ENCODE assay signal across 14 cellular contexts in genomic region chr3:133570937-133571320, GRCh38. TPM values are rescaled to one million over a fixed set of nuclear protein-coding genes. Genes with fewer than 3 reads are reported as not detected.
DNase-seq lines count a peak whose midpoint lies in the region; ATAC-seq, FAIRE-seq and TF ChIP-seq lines count a peak whose summit lies in the region.
"Had no signal": no experiment of that assay in that cellular context is flagged by ENCODE, and none has a peak within 500 bp of the region (broad histone marks: within the 10 kb centered on the region; RNA-seq: fewer than 3 reads in every experiment).

No MANE protein-coding gene starts in this region.

- 64 to 65% methylated on average over 2 of the region's 2 CpGs for WGBS in thyroid gland, 2 donors

- peaks cover 8% of the 10 kb centered on the region for H4K20me1 ChIP-seq in keratinocyte (ENCODE audit: control insufficient read depth, extremely low read depth, insufficient read depth, low read length)

- no peak overlapping the region for H3K4me2 ChIP-seq in keratinocyte (ENCODE audit: control insufficient read depth, extremely low read depth, insufficient read depth, low read depth, low read length)

- H3K27ac ChIP-seq in ascending aorta: peak overlapping the region; percentile 78 to 83
- H3K27ac ChIP-seq in keratinocyte (ENCODE audit: control insufficient read depth, insufficient read depth, low read length): peak overlapping the region; percentile 77
- peak overlapping the region; percentile 71 to 93 (median 91) for H3K27ac ChIP-seq in thyroid gland

- no peaks in the 10 kb centered on the region for H3K9me3 Mint-ChIP-seq in activated T-cell treated with anti-CD3 and anti-CD28 coated beads, Interleukin-2, amount 50 U/mL, for 72 hours
- H3K9me3 Mint-ChIP-seq: activated CD4-positive, alpha-beta T cell treated with anti-CD3 and anti-CD28 coated beads, Interleukin-2, amount 10 ng/mL, durations not matched to agents 7 days and 5 days had no signal

- ATAC-seq in activated T-cell treated with anti-CD3 and anti-CD28 coated beads, Interleukin-2, amount 50 U/mL, for 72 hours (replicated peaks in 1 of 2): no peak

- no peak for FAIRE-seq in keratinocyte (lab: Jason Lieb, UNC)
- FAIRE-seq: frontal cortex had no signal

- peaks cover 4 to 13% of the 10 kb centered on the region in 2 donors for H3K36me3 Mint-ChIP-seq in activated T-cell treated with anti-CD3 and anti-CD28 coated beads, Interleukin-2, amount 50 U/mL, for 72 hours (ENCODE audit: insufficient read depth in 2 of 2)

- peak overlapping the region; percentile 99 for H3K27ac Mint-ChIP-seq in activated T-cell treated with anti-CD3 and anti-CD28 coated beads, Interleukin-2, amount 50 U/mL, for 72 hours

- H3K4me3 ChIP-seq in ascending aorta (no peak overlapping the region), keratinocyte (ENCODE audit: control insufficient read depth in 2 of 3, extremely low read depth in 1 of 3, insufficient read depth in 2 of 3, low read depth in 1 of 3, low read length in 3 of 3) (no peak overlapping the region), thyroid gland (replicated peaks in 1 of 3) (no peak overlapping the region)
- H3K4me3 ChIP-seq: transverse colon had no signal

- no peaks in the 10 kb centered on the region for H3K9me1 ChIP-seq in keratinocyte (ENCODE audit: control insufficient read depth, extremely low read depth, insufficient read depth, low read length)

- no peaks in the 10 kb centered on the region for H3K27me3 ChIP-seq in ascending aorta
- no peaks in the 10 kb centered on the region for H3K27me3 ChIP-seq in keratinocyte (ENCODE audit: control insufficient read depth, extremely low read depth, insufficient read depth, low read length)
- H3K27me3 ChIP-seq in thyroid gland: no peaks in the 10 kb centered on the region
- H3K27me3 ChIP-seq: transverse colon had no signal

- TF ChIP-seq CTCF in ascending aorta (IDR thresholded peaks at IDR 0.05) (no peak), keratinocyte (optimal IDR thresholded peaks at IDR 0.05 in 1 of 3, IDR thresholded peaks at IDR 0.05 in 1 of 3, conservative IDR thresholded peaks at IDR 0.05 in 1 of 3; ENCODE audit: extremely low read depth in 1 of 3, insufficient read depth in 2 of 3, low read length in 3 of 3) (no peak), thyroid gland (IDR thresholded peaks at IDR 0.05) (no peak)

- H3K79me2 ChIP-seq in keratinocyte (ENCODE audit: control insufficient read depth, insufficient read depth, low read length): peaks cover 21% of the 10 kb centered on the region

- intact Hi-C loops in ascending aorta (cut with DNase I): loop anchor here (5.0 to 10.0 kb wide), 6 partner anchors 91 to 1156 kb away; partner anchors contain the start of genes DNAJC13, TMEM108 and TOPBP1
- intact Hi-C loops in thyroid gland (cut with DNase I): loop anchor here (10.0 kb wide), 1 partner anchor 146 kb away; no protein-coding TSS in a partner anchor

- H3K36me3 ChIP-seq in ascending aorta (peaks cover 0 to 3% of the 10 kb centered on the region in 2 donors), keratinocyte (ENCODE audit: control insufficient read depth in 2 of 2, extremely low read depth in 1 of 2, insufficient read depth in 2 of 2, low read length in 2 of 2) (peaks cover 1 to 11% of the 10 kb centered on the region in 2 experiments), thyroid gland (no peaks in the 10 kb centered on the region)
- H3K36me3 ChIP-seq: transverse colon had no signal

- H3K9ac ChIP-seq in keratinocyte (ENCODE audit: control insufficient read depth, extremely low read depth, insufficient read depth, low read length): no peak overlapping the region

- H3K9me3 ChIP-seq in ascending aorta (no peaks in the 10 kb centered on the region), keratinocyte (ENCODE audit: control insufficient read depth, low read depth, low read length) (no peaks in the 10 kb centered on the region), thyroid gland (no peaks in the 10 kb centered on the region)
- H3K9me3 ChIP-seq: transverse colon had no signal

- H3K27me3 Mint-ChIP-seq in activated T-cell treated with anti-CD3 and anti-CD28 coated beads, Interleukin-2, amount 50 U/mL, for 72 hours (ENCODE audit: low read depth): no peaks in the 10 kb centered on the region
- H3K27me3 Mint-ChIP-seq: activated CD4-positive, alpha-beta T cell treated with anti-CD3 and anti-CD28 coated beads, Interleukin-2, amount 10 ng/mL, durations not matched to agents 7 days and 5 days had no signal

- no peak for DNase-seq in activated T-cell treated with anti-CD3 and anti-CD28 coated beads, Interleukin-2, amount 50 U/mL, for 72 hours
- no peak for DNase-seq in activated T-cell treated with anti-CD3 and anti-CD28 coated beads, Interleukin-2, amount 50 U/mL, for 48 hours
- DNase-seq in ascending aorta (ENCODE audit: low spot score in 2 of 2) (no peak), keratinocyte (ENCODE audit: low read depth, low spot score) (no peak), thyroid gland (peak in 1 of 2 donors; percentile 43), NK-92 (lab: John Stamatoyannopoulos, UW; ENCODE audit: unreplicated experiment) (no peak), GM03348 (ENCODE audit: low spot score) (no peak), C1 segment of cervical spinal cord (lab: John Stamatoyannopoulos, UW) (no peak)
- DNase-seq: activated CD4-positive, alpha-beta T cell treated with anti-CD3 and anti-CD28 coated beads, Interleukin-2, amount 10 ng/mL, durations not matched to agents 7 days and 5 days; NCI-H1436; OCI-M1; stimulated activated CD4-positive, alpha-beta T cell treated with anti-CD3 and anti-CD28 coated beads, Interleukin-2, amount 100 ng/mL, for 24 hours; transverse colon had no signal

- H3K4me1 Mint-ChIP-seq in activated T-cell treated with anti-CD3 and anti-CD28 coated beads, Interleukin-2, amount 50 U/mL, for 72 hours (ENCODE audit: low read depth): peaks cover 39% of the 10 kb centered on the region

- no peak overlapping the region for H2AFZ ChIP-seq in keratinocyte (ENCODE audit: control insufficient read depth, low read length)

- peak in 1 of 2 donors; percentile 37 for TF ChIP-seq POLR2A in thyroid gland (IDR thresholded peaks at IDR 0.05)

- peaks cover 15 to 31% of the 10 kb centered on the region in 2 donors for H3K4me1 ChIP-seq in ascending aorta
- H3K4me1 ChIP-seq in keratinocyte (ENCODE audit: control insufficient read depth, extremely low read depth, insufficient read depth, low read length): peaks cover 51% of the 10 kb centered on the region
- peaks cover 28 to 45% of the 10 kb centered on the region in 2 donors for H3K4me1 ChIP-seq in thyroid gland

- H3K4me3 Mint-ChIP-seq in activated T-cell treated with anti-CD3 and anti-CD28 coated beads, Interleukin-2, amount 50 U/mL, for 72 hours: no peak overlapping the region
- H3K4me3 Mint-ChIP-seq: activated CD4-positive, alpha-beta T cell treated with anti-CD3 and anti-CD28 coated beads, Interleukin-2, amount 10 ng/mL, durations not matched to agents 7 days and 5 days had no signal

- dilution Hi-C loops in keratinocyte (cut with MboI; ENCODE audit: extremely low pct_ligation_motif_present, low sequenced_read_pairs): no loop called here

RNA-seq across cellular contexts. Expression of gene CDV3, which starts 2.6 kb away (rescaled TPM):
- total RNA-seq in activated T-cell treated with anti-CD3 and anti-CD28 coated beads, Interleukin-2, amount 50 U/mL, for 72 hours: 100 to 1,000 TPM; 261 to 288 TPM
- total RNA-seq in ascending aorta (24.6 TPM), thyroid gland (100 to 1,000 TPM; 147 to 177 (median 166) TPM)
- polyA plus RNA-seq in keratinocyte: 86.2 to 150 TPM (median 122 TPM) in 3 replicates
- 73.5 TPM for polyA plus RNA-seq in keratinocyte (2011; ENCODE audit: low read depth)
- 88.1 and 174 TPM in 2 replicates for polyA plus RNA-seq in keratinocyte (2011; cell fraction: cytosol; rRNA removed)
- polyA plus RNA-seq in keratinocyte (2011; cell fraction: nucleus; rRNA removed): 76.3 and 95.7 TPM in 2 replicates
- polyA plus RNA-seq in keratinocyte (2012; ENCODE audit: low replicate concordance): 107 and 169 TPM in 2 replicates
- polyA minus RNA-seq in keratinocyte: 43.6 to 107 TPM (median 47.8 TPM) in 3 replicates
- polyA minus RNA-seq in keratinocyte (2011; cell fraction: cytosol; rRNA and poly(A)+ RNA removed): 90.7 TPM
- 37.7 and 62.8 TPM in 2 replicates for polyA minus RNA-seq in keratinocyte (2011; cell fraction: nucleus; rRNA and poly(A)+ RNA removed)
